In genomic region chr6:112879920-112880413, GRCh38 we compare ENCODE assay signal across 1 cellular context.
A peak's percentile ranks its signal among the peaks of the same experiment; 100 is the strongest.
TF ChIP-seq lines count a peak whose summit lies in the region.

No MANE protein-coding gene starts in this region.

TF ChIP-seq in HepG2, 621 proteins besides CTCF, POLR2A, EP300 and RAD21 (continued from another document and continues in another):
- TF ChIP-seq, protein P1, sequence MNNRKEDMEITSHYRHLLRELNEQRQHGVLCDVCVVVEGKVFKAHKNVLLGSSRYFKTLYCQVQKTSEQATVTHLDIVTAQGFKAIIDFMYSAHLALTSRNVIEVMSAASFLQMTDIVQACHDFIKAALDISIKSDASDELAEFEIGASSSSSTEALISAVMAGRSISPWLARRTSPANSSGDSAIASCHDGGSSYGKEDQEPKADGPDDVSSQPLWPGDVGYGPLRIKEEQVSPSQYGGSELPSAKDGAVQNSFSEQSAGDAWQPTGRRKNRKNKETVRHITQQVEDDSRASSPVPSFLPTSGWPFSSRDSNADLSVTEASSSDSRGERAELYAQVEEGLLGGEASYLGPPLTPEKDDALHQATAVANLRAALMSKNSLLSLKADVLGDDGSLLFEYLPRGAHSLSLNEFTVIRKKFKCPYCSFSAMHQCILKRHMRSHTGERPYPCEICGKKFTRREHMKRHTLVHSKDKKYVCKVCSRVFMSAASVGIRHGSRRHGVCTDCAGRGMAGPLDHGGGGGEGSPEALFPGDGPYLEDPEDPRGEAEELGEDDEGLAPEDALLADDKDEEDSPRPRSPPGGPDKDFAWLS (CRISPR knock-in tag; IDR thresholded peaks at IDR 0.05; ENCODE audit: borderline replicate concordance): no peak
- TF ChIP-seq ZSCAN12 (CRISPR knock-in tag; IDR thresholded peaks at IDR 0.05) (no peak), SIN3A (IDR thresholded peaks at IDR 0.05; ENCODE audit: borderline replicate concordance, low read depth, low read length) (no peak), RFXANK (CRISPR knock-in tag; IDR thresholded peaks at IDR 0.05) (0 out of 2 replicates have a peak, but pooled peaks have one; percentile 61), E2F2 (CRISPR knock-in tag; IDR thresholded peaks at IDR 0.05; ENCODE audit: borderline replicate concordance) (peak; percentile 19; the same call in 1 of the 2 replicates), PPARG (CRISPR knock-in tag; conservative IDR thresholded peaks at IDR 0.05) (peak; percentile 56; the same call in 1 of the 2 replicates), ZNF24 (IDR thresholded peaks at IDR 0.05) (no peak), RARG (CRISPR knock-in tag; IDR thresholded peaks at IDR 0.05; ENCODE audit: low read depth) (no peak), HNRNPLL (IDR thresholded peaks at IDR 0.05; ENCODE audit: low read depth, low read length, poor library complexity, severe bottlenecking) (peak; percentile 49), ZNF747 (CRISPR knock-in tag; IDR thresholded peaks at IDR 0.05; ENCODE audit: borderline replicate concordance) (peak; percentile 38; the same call in 1 of the 2 replicates), FOXA1 (IDR thresholded peaks at IDR 0.05) (no peak), FOXA1 (CRISPR knock-in tag; IDR thresholded peaks at IDR 0.05) (0 out of 2 replicates have a peak, but pooled peaks have one; percentile 25), CEBPG (CRISPR knock-in tag; IDR thresholded peaks at IDR 0.05) (0 out of 2 replicates have a peak, but pooled peaks have one; percentile 11), ZHX2 (IDR thresholded peaks at IDR 0.05; ENCODE audit: low read depth) (no peak), ZHX2 (CRISPR knock-in tag; IDR thresholded peaks at IDR 0.05; ENCODE audit: borderline replicate concordance) (no peak), ZNF274 (CRISPR knock-in tag; IDR thresholded peaks at IDR 0.05) (no peak), ZNF644 (CRISPR knock-in tag; IDR thresholded peaks at IDR 0.05; ENCODE audit: low read depth) (peak; percentile 57), SMARCE1 (IDR thresholded peaks at IDR 0.05; ENCODE audit: borderline replicate concordance) (no peak), HOXA5 (CRISPR knock-in tag; IDR thresholded peaks at IDR 0.05) (peak; percentile 84; the same call in 1 of the 2 replicates), TOPORS (CRISPR knock-in tag; IDR thresholded peaks at IDR 0.05) (peak; percentile 80; the same call in 1 of the 2 replicates), ZNF446 (CRISPR knock-in tag; IDR thresholded peaks at IDR 0.05) (no peak), MLLT10 (CRISPR knock-in tag; IDR thresholded peaks at IDR 0.05) (no peak), THRA (CRISPR knock-in tag; IDR thresholded peaks at IDR 0.05; ENCODE audit: borderline replicate concordance) (peak; percentile 69), TBX3 (IDR thresholded peaks at IDR 0.05; ENCODE audit: borderline replicate concordance) (no peak)
- TF ChIP-seq, protein P2, sequence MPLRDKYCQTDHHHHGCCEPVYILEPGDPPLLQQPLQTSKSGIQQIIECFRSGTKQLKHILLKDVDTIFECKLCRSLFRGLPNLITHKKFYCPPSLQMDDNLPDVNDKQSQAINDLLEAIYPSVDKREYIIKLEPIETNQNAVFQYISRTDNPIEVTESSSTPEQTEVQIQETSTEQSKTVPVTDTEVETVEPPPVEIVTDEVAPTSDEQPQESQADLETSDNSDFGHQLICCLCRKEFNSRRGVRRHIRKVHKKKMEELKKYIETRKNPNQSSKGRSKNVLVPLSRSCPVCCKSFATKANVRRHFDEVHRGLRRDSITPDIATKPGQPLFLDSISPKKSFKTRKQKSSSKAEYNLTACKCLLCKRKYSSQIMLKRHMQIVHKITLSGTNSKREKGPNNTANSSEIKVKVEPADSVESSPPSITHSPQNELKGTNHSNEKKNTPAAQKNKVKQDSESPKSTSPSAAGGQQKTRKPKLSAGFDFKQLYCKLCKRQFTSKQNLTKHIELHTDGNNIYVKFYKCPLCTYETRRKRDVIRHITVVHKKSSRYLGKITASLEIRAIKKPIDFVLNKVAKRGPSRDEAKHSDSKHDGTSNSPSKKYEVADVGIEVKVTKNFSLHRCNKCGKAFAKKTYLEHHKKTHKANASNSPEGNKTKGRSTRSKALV (CRISPR knock-in tag; IDR thresholded peaks at IDR 0.05): 0 out of 2 replicates have a peak, but pooled peaks have one; percentile 58
- TF ChIP-seq, protein P3, sequence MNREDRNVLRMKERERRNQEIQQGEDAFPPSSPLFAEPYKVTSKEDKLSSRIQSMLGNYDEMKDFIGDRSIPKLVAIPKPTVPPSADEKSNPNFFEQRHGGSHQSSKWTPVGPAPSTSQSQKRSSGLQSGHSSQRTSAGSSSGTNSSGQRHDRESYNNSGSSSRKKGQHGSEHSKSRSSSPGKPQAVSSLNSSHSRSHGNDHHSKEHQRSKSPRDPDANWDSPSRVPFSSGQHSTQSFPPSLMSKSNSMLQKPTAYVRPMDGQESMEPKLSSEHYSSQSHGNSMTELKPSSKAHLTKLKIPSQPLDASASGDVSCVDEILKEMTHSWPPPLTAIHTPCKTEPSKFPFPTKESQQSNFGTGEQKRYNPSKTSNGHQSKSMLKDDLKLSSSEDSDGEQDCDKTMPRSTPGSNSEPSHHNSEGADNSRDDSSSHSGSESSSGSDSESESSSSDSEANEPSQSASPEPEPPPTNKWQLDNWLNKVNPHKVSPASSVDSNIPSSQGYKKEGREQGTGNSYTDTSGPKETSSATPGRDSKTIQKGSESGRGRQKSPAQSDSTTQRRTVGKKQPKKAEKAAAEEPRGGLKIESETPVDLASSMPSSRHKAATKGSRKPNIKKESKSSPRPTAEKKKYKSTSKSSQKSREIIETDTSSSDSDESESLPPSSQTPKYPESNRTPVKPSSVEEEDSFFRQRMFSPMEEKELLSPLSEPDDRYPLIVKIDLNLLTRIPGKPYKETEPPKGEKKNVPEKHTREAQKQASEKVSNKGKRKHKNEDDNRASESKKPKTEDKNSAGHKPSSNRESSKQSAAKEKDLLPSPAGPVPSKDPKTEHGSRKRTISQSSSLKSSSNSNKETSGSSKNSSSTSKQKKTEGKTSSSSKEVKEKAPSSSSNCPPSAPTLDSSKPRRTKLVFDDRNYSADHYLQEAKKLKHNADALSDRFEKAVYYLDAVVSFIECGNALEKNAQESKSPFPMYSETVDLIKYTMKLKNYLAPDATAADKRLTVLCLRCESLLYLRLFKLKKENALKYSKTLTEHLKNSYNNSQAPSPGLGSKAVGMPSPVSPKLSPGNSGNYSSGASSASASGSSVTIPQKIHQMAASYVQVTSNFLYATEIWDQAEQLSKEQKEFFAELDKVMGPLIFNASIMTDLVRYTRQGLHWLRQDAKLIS (CRISPR knock-in tag; IDR thresholded peaks at IDR 0.05): no peak
- TF ChIP-seq, protein P4, sequence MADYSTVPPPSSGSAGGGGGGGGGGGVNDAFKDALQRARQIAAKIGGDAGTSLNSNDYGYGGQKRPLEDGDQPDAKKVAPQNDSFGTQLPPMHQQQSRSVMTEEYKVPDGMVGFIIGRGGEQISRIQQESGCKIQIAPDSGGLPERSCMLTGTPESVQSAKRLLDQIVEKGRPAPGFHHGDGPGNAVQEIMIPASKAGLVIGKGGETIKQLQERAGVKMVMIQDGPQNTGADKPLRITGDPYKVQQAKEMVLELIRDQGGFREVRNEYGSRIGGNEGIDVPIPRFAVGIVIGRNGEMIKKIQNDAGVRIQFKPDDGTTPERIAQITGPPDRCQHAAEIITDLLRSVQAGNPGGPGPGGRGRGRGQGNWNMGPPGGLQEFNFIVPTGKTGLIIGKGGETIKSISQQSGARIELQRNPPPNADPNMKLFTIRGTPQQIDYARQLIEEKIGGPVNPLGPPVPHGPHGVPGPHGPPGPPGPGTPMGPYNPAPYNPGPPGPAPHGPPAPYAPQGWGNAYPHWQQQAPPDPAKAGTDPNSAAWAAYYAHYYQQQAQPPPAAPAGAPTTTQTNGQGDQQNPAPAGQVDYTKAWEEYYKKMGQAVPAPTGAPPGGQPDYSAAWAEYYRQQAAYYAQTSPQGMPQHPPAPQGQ (CRISPR knock-in tag; IDR thresholded peaks at IDR 0.05; ENCODE audit: borderline replicate concordance): no peak
- TF ChIP-seq, protein P5, sequence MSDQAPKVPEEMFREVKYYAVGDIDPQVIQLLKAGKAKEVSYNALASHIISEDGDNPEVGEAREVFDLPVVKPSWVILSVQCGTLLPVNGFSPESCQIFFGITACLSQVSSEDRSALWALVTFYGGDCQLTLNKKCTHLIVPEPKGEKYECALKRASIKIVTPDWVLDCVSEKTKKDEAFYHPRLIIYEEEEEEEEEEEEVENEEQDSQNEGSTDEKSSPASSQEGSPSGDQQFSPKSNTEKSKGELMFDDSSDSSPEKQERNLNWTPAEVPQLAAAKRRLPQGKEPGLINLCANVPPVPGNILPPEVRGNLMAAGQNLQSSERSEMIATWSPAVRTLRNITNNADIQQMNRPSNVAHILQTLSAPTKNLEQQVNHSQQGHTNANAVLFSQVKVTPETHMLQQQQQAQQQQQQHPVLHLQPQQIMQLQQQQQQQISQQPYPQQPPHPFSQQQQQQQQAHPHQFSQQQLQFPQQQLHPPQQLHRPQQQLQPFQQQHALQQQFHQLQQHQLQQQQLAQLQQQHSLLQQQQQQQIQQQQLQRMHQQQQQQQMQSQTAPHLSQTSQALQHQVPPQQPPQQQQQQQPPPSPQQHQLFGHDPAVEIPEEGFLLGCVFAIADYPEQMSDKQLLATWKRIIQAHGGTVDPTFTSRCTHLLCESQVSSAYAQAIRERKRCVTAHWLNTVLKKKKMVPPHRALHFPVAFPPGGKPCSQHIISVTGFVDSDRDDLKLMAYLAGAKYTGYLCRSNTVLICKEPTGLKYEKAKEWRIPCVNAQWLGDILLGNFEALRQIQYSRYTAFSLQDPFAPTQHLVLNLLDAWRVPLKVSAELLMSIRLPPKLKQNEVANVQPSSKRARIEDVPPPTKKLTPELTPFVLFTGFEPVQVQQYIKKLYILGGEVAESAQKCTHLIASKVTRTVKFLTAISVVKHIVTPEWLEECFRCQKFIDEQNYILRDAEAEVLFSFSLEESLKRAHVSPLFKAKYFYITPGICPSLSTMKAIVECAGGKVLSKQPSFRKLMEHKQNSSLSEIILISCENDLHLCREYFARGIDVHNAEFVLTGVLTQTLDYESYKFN (CRISPR knock-in tag; conservative IDR thresholded peaks at IDR 0.05): 0 out of 2 replicates have a peak, but pooled peaks have one; percentile 22
- TF ChIP-seq, protein P6, sequence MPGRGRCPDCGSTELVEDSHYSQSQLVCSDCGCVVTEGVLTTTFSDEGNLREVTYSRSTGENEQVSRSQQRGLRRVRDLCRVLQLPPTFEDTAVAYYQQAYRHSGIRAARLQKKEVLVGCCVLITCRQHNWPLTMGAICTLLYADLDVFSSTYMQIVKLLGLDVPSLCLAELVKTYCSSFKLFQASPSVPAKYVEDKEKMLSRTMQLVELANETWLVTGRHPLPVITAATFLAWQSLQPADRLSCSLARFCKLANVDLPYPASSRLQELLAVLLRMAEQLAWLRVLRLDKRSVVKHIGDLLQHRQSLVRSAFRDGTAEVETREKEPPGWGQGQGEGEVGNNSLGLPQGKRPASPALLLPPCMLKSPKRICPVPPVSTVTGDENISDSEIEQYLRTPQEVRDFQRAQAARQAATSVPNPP (CRISPR knock-in tag; IDR thresholded peaks at IDR 0.05): no peak
